In genomic region chr10:631266-631665, GRCh38 we compare ENCODE assay signal across 1 cellular context.
TF ChIP-seq lines count a peak whose summit lies in the region.

No MANE protein-coding gene starts in this region.

TF ChIP-seq in GM23338, 12 proteins besides CTCF, POLR2A, EP300 and RAD21 (continued from another document):
- TF ChIP-seq REST (IDR thresholded peaks at IDR 0.05; ENCODE audit: unreplicated experiment) (no peak), STAT1 (IDR thresholded peaks at IDR 0.05; ENCODE audit: unreplicated experiment) (no peak), EZH2 (IDR thresholded peaks at IDR 0.05; ENCODE audit: low read depth, unreplicated experiment) (no peak), NANOG (IDR thresholded peaks at IDR 0.05; ENCODE audit: borderline replicate concordance) (no peak), ZNF331 (CRISPR knock-in tag; IDR thresholded peaks at IDR 0.05; ENCODE audit: low read depth) (no peak)
- TF ChIP-seq, protein P1, sequence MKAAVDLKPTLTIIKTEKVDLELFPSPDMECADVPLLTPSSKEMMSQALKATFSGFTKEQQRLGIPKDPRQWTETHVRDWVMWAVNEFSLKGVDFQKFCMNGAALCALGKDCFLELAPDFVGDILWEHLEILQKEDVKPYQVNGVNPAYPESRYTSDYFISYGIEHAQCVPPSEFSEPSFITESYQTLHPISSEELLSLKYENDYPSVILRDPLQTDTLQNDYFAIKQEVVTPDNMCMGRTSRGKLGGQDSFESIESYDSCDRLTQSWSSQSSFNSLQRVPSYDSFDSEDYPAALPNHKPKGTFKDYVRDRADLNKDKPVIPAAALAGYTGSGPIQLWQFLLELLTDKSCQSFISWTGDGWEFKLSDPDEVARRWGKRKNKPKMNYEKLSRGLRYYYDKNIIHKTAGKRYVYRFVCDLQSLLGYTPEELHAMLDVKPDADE (IDR thresholded peaks at IDR 0.05) = no peak
